In genomic region chr7:63407881-63408280, GRCh38 we compare ENCODE assay signal across 7 cellular contexts.
DNase-seq lines count a peak whose midpoint lies in the region; ATAC-seq and TF ChIP-seq lines count a peak whose summit lies in the region.
"Not testable (repeated sequence)": the region's sequence is repeated elsewhere in the genome, so short reads cannot be mapped to it uniquely, and the experiment has no call there.

No MANE protein-coding gene starts in this region.

- not testable (repeated sequence) for H3K27me3 Mint-ChIP-seq in activated CD4-positive, alpha-beta T cell treated with anti-CD3 and anti-CD28 coated beads, Interleukin-2, amount 10 ng/mL, durations not matched to agents 24 days and 14 days; activated naive CD4-positive, alpha-beta T cell treated with anti-CD3 and anti-CD28 coated beads, Interleukin-2, amount 10 ng/mL, durations not matched to agents 7 days and 5 days; osteocyte (ENCODE audit: unreplicated experiment)

- H3K4me1 Mint-ChIP-seq in activated CD4-positive, alpha-beta T cell treated with anti-CD3 and anti-CD28 coated beads, Interleukin-2, amount 10 ng/mL, durations not matched to agents 24 days and 14 days; activated naive CD4-positive, alpha-beta T cell treated with anti-CD3 and anti-CD28 coated beads, Interleukin-2, amount 10 ng/mL, durations not matched to agents 7 days and 5 days; osteocyte (ENCODE audit: unreplicated experiment): not testable (repeated sequence)

- not testable (repeated sequence) for H3K36me3 Mint-ChIP-seq in activated CD4-positive, alpha-beta T cell treated with anti-CD3 and anti-CD28 coated beads, Interleukin-2, amount 10 ng/mL, durations not matched to agents 24 days and 14 days (ENCODE audit: low read depth); activated naive CD4-positive, alpha-beta T cell treated with anti-CD3 and anti-CD28 coated beads, Interleukin-2, amount 10 ng/mL, durations not matched to agents 7 days and 5 days; osteocyte (ENCODE audit: unreplicated experiment)

- H3K27ac ChIP-seq in spleen, upper lobe of right lung: not testable (repeated sequence)

- H3K27me3 ChIP-seq in spleen (replicated peaks in 1 of 7); upper lobe of right lung: not testable (repeated sequence)

- not testable (repeated sequence) for TF ChIP-seq CTCF in osteocyte (IDR thresholded peaks at IDR 0.05); spleen (IDR thresholded peaks at IDR 0.05 in 8 of 11, conservative IDR thresholded peaks at IDR 0.05 in 3 of 11); upper lobe of right lung (IDR thresholded peaks at IDR 0.05)

- not testable (repeated sequence) for H3K27ac Mint-ChIP-seq in activated CD4-positive, alpha-beta T cell treated with anti-CD3 and anti-CD28 coated beads, Interleukin-2, amount 10 ng/mL, durations not matched to agents 24 days and 14 days; activated naive CD4-positive, alpha-beta T cell treated with anti-CD3 and anti-CD28 coated beads, Interleukin-2, amount 10 ng/mL, durations not matched to agents 7 days and 5 days; osteocyte (ENCODE audit: unreplicated experiment)

- H3K9me3 ChIP-seq in spleen, upper lobe of right lung: not testable (repeated sequence)

- not testable (repeated sequence) for H3K36me3 ChIP-seq in spleen, upper lobe of right lung

- H3K4me1 ChIP-seq in spleen, upper lobe of right lung: not testable (repeated sequence)

- H3K4me3 Mint-ChIP-seq in activated CD4-positive, alpha-beta T cell treated with anti-CD3 and anti-CD28 coated beads, Interleukin-2, amount 10 ng/mL, durations not matched to agents 24 days and 14 days; activated naive CD4-positive, alpha-beta T cell treated with anti-CD3 and anti-CD28 coated beads, Interleukin-2, amount 10 ng/mL, durations not matched to agents 7 days and 5 days; osteocyte (ENCODE audit: unreplicated experiment): not testable (repeated sequence)

- intact Hi-C loops in activated CD4-positive, alpha-beta T cell treated with anti-CD3 and anti-CD28 coated beads, Interleukin-2, amount 10 ng/mL, durations not matched to agents 24 days and 14 days (cut with micrococcal nuclease); cardiac septum (cut with DNase I); spleen (cut with DNase I; ENCODE audit: low total_unique reads); upper lobe of right lung (cut with DNase I): not testable (repeated sequence)

- H3K9me3 Mint-ChIP-seq in activated CD4-positive, alpha-beta T cell treated with anti-CD3 and anti-CD28 coated beads, Interleukin-2, amount 10 ng/mL, durations not matched to agents 24 days and 14 days; activated naive CD4-positive, alpha-beta T cell treated with anti-CD3 and anti-CD28 coated beads, Interleukin-2, amount 10 ng/mL, durations not matched to agents 7 days and 5 days; osteocyte (ENCODE audit: unreplicated experiment): not testable (repeated sequence)

- CTCF ChIA-PET in activated naive CD4-positive, alpha-beta T cell treated with anti-CD3 and anti-CD28 coated beads, Interleukin-2, amount 10 ng/mL, durations not matched to agents 7 days and 5 days (lab: Charles Lee): not testable (repeated sequence)

- ATAC-seq in left lobe of liver, upper lobe of right lung: not testable (repeated sequence)

- WGBS in spleen, 5 donors: 78 to 82% (median 82%) methylated on average over 4 to 5 of the region's 8 CpGs; no CpG with 5 or more reads in 2 of the 5 donors

- DNase-seq in activated CD4-positive, alpha-beta T cell treated with anti-CD3 and anti-CD28 coated beads, Interleukin-2, amount 10 ng/mL, durations not matched to agents 24 days and 14 days: peak; percentile 22
- DNase-seq in activated naive CD4-positive, alpha-beta T cell treated with anti-CD3 and anti-CD28 coated beads, Interleukin-2, amount 10 ng/mL, durations not matched to agents 7 days and 5 days: peak; percentile 5
- peak; percentile 26 for DNase-seq in cardiac septum (ENCODE audit: low spot score)
- DNase-seq in left lobe of liver (ENCODE audit: low spot score): peak; percentile 24
- peak; percentile 23 for DNase-seq in osteocyte (ENCODE audit: extremely low spot score, unreplicated experiment)
- peak; percentile 28 for DNase-seq in spleen
- DNase-seq in upper lobe of right lung: peak; percentile 9

- TF ChIP-seq POLR2A in spleen (IDR thresholded peaks at IDR 0.05): not testable (repeated sequence)

- H3K4me3 ChIP-seq in spleen, upper lobe of right lung: not testable (repeated sequence)
